Comparison of ENCODE assay signal across 35 cellular contexts in genomic region chr4:24115101-24115500, GRCh38.
"Had no signal": no experiment of that assay in that cellular context is flagged by ENCODE, and none has a peak within 500 bp of the region (broad histone marks: within the 10 kb centered on the region; RNA-seq: fewer than 3 reads in every experiment).

No MANE protein-coding gene starts in this region.

- H3K27me3 ChIP-seq: MG63 had no signal

- H3K9me3 ChIP-seq: MG63 had no signal

- H3K36me3 ChIP-seq: MG63 had no signal

- DNase-seq: Karpas-422, Kasumi-1, MG63, MM.1S, MV-4-11, NCI-H1048, NCI-H1092, NCI-H1092 treated with DMSO at 0.1 percent for 48 hours, NCI-H1105, NCI-H1105 treated with DMSO at 0.1 percent for 48 hours, NCI-H1417, NCI-H1417 treated with DMSO at 0.1 percent for 48 hours, NCI-H1436, NCI-H1436 treated with DMSO at 0.1 percent for 48 hours, NCI-H146, NCI-H1694, NCI-H1694 treated with DMSO at 0.1 percent for 48 hours, NCI-H187, NCI-H187 treated with DMSO at 0.1 percent for 48 hours, NCI-H1930, NCI-H2029, NCI-H2029 treated with DMSO at 0.1 percent for 48 hours, NCI-H2081, NCI-H2081 treated with DMSO at 0.1 percent for 48 hours, NCI-H2107, NCI-H2171, NCI-H2171 treated with DMSO at 0.1 percent for 48 hours, NCI-H2227 treated with DMSO at 0.1 percent for 48 hours, NCI-H226, NCI-H345, NCI-H446, NCI-H446 treated with DMSO at 0.1 percent for 48 hours, NCI-H510A, NCI-H510A treated with DMSO at 0.1 percent for 48 hours, NCI-H524 had no signal

- H3K4me3 ChIP-seq: MG63 had no signal
